In the genomic region with DNA sequence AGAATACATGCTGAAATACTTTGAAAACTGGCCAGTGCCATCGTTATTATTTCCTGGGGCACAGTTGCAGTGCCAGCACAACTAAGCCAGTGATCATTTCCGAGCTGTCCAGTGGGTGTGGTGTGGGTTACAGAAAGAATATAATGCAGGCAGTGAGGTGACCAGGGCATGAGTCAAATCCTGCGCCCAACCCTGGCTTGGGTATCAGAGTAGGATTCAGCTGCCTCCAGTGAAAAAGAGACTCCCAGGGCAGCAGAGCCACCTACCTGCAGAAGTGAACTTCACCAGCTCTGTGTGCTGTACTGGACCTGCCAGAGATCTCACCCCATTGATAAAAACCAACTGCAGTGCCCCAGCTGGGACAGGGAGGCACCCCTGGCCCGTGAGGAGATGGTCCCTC, we compare ENCODE assay signal across 1 cellular context.
TF ChIP-seq lines count a peak whose summit lies in the region.

No MANE protein-coding gene starts in this region.

TF ChIP-seq in K562, 482 proteins besides CTCF, POLR2A, EP300 and RAD21:
- TF ChIP-seq KHSRP (IDR thresholded peaks at IDR 0.05) (no peak), ZNF764 (CRISPR knock-in tag; IDR thresholded peaks at IDR 0.05; ENCODE audit: low read depth) (no peak), ZNF133 (CRISPR knock-in tag; IDR thresholded peaks at IDR 0.05) (no peak), POU5F1 (IDR thresholded peaks at IDR 0.05; ENCODE audit: borderline replicate concordance, low read depth, low read length, partially characterized antibody) (no peak), HNRNPLL (IDR thresholded peaks at IDR 0.05; ENCODE audit: low read depth, low read length, poor library complexity, severe bottlenecking) (no peak), ZNF830 (CRISPR knock-in tag; IDR thresholded peaks at IDR 0.05) (no peak), ZNF134 (CRISPR knock-in tag; conservative IDR thresholded peaks at IDR 0.05) (no peak), RFX7 (CRISPR knock-in tag; IDR thresholded peaks at IDR 0.05) (no peak), POLR2G (IDR thresholded peaks at IDR 0.05; ENCODE audit: low read depth, low read length) (no peak), CXXC5 (CRISPR knock-in tag; IDR thresholded peaks at IDR 0.05) (no peak), SNIP1 (IDR thresholded peaks at IDR 0.05; ENCODE audit: low read depth) (no peak), ZNF140 (CRISPR knock-in tag; IDR thresholded peaks at IDR 0.05) (no peak), RBM15 (IDR thresholded peaks at IDR 0.05; ENCODE audit: insufficient read depth, low read length) (no peak), POLR2H (tag; IDR thresholded peaks at IDR 0.05; ENCODE audit: low read depth) (no peak), KDM4B (IDR thresholded peaks at IDR 0.05; ENCODE audit: borderline replicate concordance in 2 of 2, low read depth in 1 of 2) (no peak)
- TF ChIP-seq, protein P1, sequence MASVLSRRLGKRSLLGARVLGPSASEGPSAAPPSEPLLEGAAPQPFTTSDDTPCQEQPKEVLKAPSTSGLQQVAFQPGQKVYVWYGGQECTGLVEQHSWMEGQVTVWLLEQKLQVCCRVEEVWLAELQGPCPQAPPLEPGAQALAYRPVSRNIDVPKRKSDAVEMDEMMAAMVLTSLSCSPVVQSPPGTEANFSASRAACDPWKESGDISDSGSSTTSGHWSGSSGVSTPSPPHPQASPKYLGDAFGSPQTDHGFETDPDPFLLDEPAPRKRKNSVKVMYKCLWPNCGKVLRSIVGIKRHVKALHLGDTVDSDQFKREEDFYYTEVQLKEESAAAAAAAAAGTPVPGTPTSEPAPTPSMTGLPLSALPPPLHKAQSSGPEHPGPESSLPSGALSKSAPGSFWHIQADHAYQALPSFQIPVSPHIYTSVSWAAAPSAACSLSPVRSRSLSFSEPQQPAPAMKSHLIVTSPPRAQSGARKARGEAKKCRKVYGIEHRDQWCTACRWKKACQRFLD (CRISPR knock-in tag; IDR thresholded peaks at IDR 0.05), result no peak
- TF ChIP-seq, protein P2, sequence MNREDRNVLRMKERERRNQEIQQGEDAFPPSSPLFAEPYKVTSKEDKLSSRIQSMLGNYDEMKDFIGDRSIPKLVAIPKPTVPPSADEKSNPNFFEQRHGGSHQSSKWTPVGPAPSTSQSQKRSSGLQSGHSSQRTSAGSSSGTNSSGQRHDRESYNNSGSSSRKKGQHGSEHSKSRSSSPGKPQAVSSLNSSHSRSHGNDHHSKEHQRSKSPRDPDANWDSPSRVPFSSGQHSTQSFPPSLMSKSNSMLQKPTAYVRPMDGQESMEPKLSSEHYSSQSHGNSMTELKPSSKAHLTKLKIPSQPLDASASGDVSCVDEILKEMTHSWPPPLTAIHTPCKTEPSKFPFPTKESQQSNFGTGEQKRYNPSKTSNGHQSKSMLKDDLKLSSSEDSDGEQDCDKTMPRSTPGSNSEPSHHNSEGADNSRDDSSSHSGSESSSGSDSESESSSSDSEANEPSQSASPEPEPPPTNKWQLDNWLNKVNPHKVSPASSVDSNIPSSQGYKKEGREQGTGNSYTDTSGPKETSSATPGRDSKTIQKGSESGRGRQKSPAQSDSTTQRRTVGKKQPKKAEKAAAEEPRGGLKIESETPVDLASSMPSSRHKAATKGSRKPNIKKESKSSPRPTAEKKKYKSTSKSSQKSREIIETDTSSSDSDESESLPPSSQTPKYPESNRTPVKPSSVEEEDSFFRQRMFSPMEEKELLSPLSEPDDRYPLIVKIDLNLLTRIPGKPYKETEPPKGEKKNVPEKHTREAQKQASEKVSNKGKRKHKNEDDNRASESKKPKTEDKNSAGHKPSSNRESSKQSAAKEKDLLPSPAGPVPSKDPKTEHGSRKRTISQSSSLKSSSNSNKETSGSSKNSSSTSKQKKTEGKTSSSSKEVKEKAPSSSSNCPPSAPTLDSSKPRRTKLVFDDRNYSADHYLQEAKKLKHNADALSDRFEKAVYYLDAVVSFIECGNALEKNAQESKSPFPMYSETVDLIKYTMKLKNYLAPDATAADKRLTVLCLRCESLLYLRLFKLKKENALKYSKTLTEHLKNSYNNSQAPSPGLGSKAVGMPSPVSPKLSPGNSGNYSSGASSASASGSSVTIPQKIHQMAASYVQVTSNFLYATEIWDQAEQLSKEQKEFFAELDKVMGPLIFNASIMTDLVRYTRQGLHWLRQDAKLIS (CRISPR knock-in tag; IDR thresholded peaks at IDR 0.05), result no peak
